17 cellular contexts compared by ENCODE assay signal in genomic region chrX:13719192-13719856, GRCh38. TPM values are rescaled to one million over a fixed set of nuclear protein-coding genes. Genes with fewer than 3 reads are reported as not detected.
DNase-seq lines count a peak whose midpoint lies in the region; ATAC-seq and TF ChIP-seq lines count a peak whose summit lies in the region.
"Had no signal": no experiment of that assay in that cellular context is flagged by ENCODE, and none has a peak within 500 bp of the region (broad histone marks: within the 10 kb centered on the region; RNA-seq: fewer than 3 reads in every experiment).

No MANE protein-coding gene starts in this region.

- H3K27me3 ChIP-seq in CD8-positive, alpha-beta memory T cell (ENCODE audit: insufficient read depth, low read length, poor library complexity, severe bottlenecking), result no peaks in the 10 kb centered on the region
- H3K27me3 ChIP-seq in gastrocnemius medialis, result no peaks in the 10 kb centered on the region
- H3K27me3 ChIP-seq in ovary, result no peaks in the 10 kb centered on the region
- H3K27me3 ChIP-seq in ascending aorta, result no peaks in the 10 kb centered on the region
- H3K27me3 ChIP-seq: MG63, suprapubic skin had no signal

- in situ Hi-C loops in gastrocnemius medialis (cut with MboI; ENCODE audit: low sequenced_read_pairs in 4 of 4), result no loop called here

- H3K4me1 Mint-ChIP-seq in CD8-positive, alpha-beta memory T cell, result peaks cover 64 to 76% (median 74%) of the 10 kb centered on the region in 3 donors
- peaks cover 15% of the 10 kb centered on the region for H3K4me1 Mint-ChIP-seq in T-helper 17 cell
- peaks cover 81 to 91% of the 10 kb centered on the region in 2 donors for H3K4me1 Mint-ChIP-seq in immature natural killer cell

- no peaks in the 10 kb centered on the region for H3K9me3 ChIP-seq in CD8-positive, alpha-beta memory T cell (ENCODE audit: low read length)
- no peaks in the 10 kb centered on the region for H3K9me3 ChIP-seq in T-helper 17 cell (ENCODE audit: control insufficient read depth, low read length, poor library complexity, severe bottlenecking)
- H3K9me3 ChIP-seq in gastrocnemius medialis, result no peaks in the 10 kb centered on the region
- H3K9me3 ChIP-seq in ovary, result no peaks in the 10 kb centered on the region
- no peaks in the 10 kb centered on the region for H3K9me3 ChIP-seq in ascending aorta
- H3K9me3 ChIP-seq: left ventricle myocardium inferior, MG63, suprapubic skin had no signal

- H3K4me1 ChIP-seq in CD8-positive, alpha-beta memory T cell (ENCODE audit: insufficient read depth, low read length), result peaks cover 40% of the 10 kb centered on the region
- H3K4me1 ChIP-seq in gastrocnemius medialis (peaks cover 9 to 13% of the 10 kb centered on the region in 2 donors), ovary (ENCODE audit: insufficient read depth) (peaks cover 11% of the 10 kb centered on the region), ascending aorta (no peaks in the 10 kb centered on the region)

- H3K36me3 ChIP-seq in CD8-positive, alpha-beta memory T cell (ENCODE audit: insufficient read depth, low read length), result no peaks in the 10 kb centered on the region
- H3K36me3 ChIP-seq in gastrocnemius medialis (no peaks in the 10 kb centered on the region), ovary (no peaks in the 10 kb centered on the region), ascending aorta (peaks cover 0 to 29% of the 10 kb centered on the region in 2 donors)
- H3K36me3 ChIP-seq: suprapubic skin had no signal

- TF ChIP-seq EP300 in ovary (IDR thresholded peaks at IDR 0.05), result no peak

- no peaks in the 10 kb centered on the region for H3K9me3 Mint-ChIP-seq in CD8-positive, alpha-beta memory T cell
- H3K9me3 Mint-ChIP-seq in immature natural killer cell, result no peaks in the 10 kb centered on the region
- H3K9me3 Mint-ChIP-seq: activated T-helper 2 cell treated with anti-CD3 and anti-CD28 coated beads, Interferon-gamma antibody, Interleukin-2, Interleukin-4, amounts not matched to agents 10 μg/mL and 5 μg/mL and 100 μg/mL, durations not matched to agents 14 hours and 24 hours and 36 hours had no signal

- no peak overlapping the region for H3K4me3 ChIP-seq in CD8-positive, alpha-beta memory T cell (ENCODE audit: low read length)
- H3K4me3 ChIP-seq in gastrocnemius medialis (no peak overlapping the region), ovary (no peak overlapping the region), ascending aorta (no peak overlapping the region)
- H3K4me3 ChIP-seq: BLaER1 treated with 17β-estradiol and CSF1 and Interleukin-3, amounts not matched to agents 10 nM and 100 nM; left ventricle myocardium inferior; MG63; suprapubic skin had no signal

- no peak for TF ChIP-seq CTCF in gastrocnemius medialis (IDR thresholded peaks at IDR 0.05 in 4 of 5, conservative IDR thresholded peaks at IDR 0.05 in 1 of 5)
- TF ChIP-seq CTCF in ovary (IDR thresholded peaks at IDR 0.05), result no peak
- TF ChIP-seq CTCF in ascending aorta (IDR thresholded peaks at IDR 0.05), result no peak

- no peak for ATAC-seq in T-helper 17 cell
- ATAC-seq in gastrocnemius medialis, result peak in 1 of 2 donors; percentile 55
- ATAC-seq in GM21786 (IDR thresholded peaks at IDR 0.05; ENCODE audit: unreplicated experiment), result no peak

- H3K27me3 Mint-ChIP-seq in CD8-positive, alpha-beta memory T cell, result no peaks in the 10 kb centered on the region
- H3K27me3 Mint-ChIP-seq in T-helper 17 cell (no peaks in the 10 kb centered on the region), immature natural killer cell (ENCODE audit: low read depth in 3 of 3) (peaks cover 2 to 16% (median 13%) of the 10 kb centered on the region in 3 donors)

- POLR2A ChIA-PET in CD8-positive, alpha-beta memory T cell (lab: Charles Lee), result interaction anchor here (0.5 to 2.2 kb wide), 5 partner anchors 11 to 60 kb away, joined by 3 to 15 read pairs (median 4); partner anchors contain the start of genes OFD1 and TRAPPC2

- intact Hi-C loops in gastrocnemius medialis (cut with DNase I; ENCODE audit: low total_unique reads), result loop anchor here (2.0 kb wide), 1 partner anchor 27 kb away; no protein-coding TSS in a partner anchor
- intact Hi-C loops in ovary (cut with DNase I), result no loop called here
- intact Hi-C loops in ascending aorta (cut with DNase I), result no loop called here

- peaks cover 18 to 63% (median 25%) of the 10 kb centered on the region in 3 donors for H3K36me3 Mint-ChIP-seq in CD8-positive, alpha-beta memory T cell
- H3K36me3 Mint-ChIP-seq in T-helper 17 cell (ENCODE audit: low read depth) (peaks cover 3% of the 10 kb centered on the region), immature natural killer cell (peaks cover 15 to 43% (median 28%) of the 10 kb centered on the region in 3 donors)

- WGBS in ovary, 3 donors, result 88 to 96% (median 90%) methylated on average over 3 of the region's 3 CpGs

- CTCF ChIA-PET in CD8-positive, alpha-beta memory T cell (lab: Charles Lee), result interaction anchor here (0.8 to 3.5 kb wide), 2 partner anchors 15 to 16 kb away, joined by 5 to 16 read pairs; partner anchors contain the start of genes OFD1 and TRAPPC2

- peak in 4 of 5 donors; percentile 22 to 52 (median 40) for DNase-seq in CD8-positive, alpha-beta memory T cell
- DNase-seq in T-helper 17 cell, result no peak
- peak; percentile 70 to 77 (median 75) for DNase-seq in immature natural killer cell
- DNase-seq in gastrocnemius medialis, result no peak
- no peak for DNase-seq in ovary
- DNase-seq in ascending aorta (ENCODE audit: low spot score in 2 of 2), result no peak
- DNase-seq: activated CD4-positive, alpha-beta T cell treated with anti-CD3 and anti-CD28 coated beads, Interleukin-2, amount 50 U/mL, for 1 hour; left ventricle myocardium inferior; MG63; NCI-H1930; NCI-H446 treated with DMSO at 0.1 percent for 48 hours; SIG-M5 had no signal

- TF ChIP-seq POLR2A in gastrocnemius medialis (IDR thresholded peaks at IDR 0.05) (no peak), ovary (IDR thresholded peaks at IDR 0.05) (no peak)

- peak overlapping the region; percentile 71 to 99 (median 90) for H3K27ac Mint-ChIP-seq in CD8-positive, alpha-beta memory T cell
- peak overlapping the region; percentile 81 for H3K27ac Mint-ChIP-seq in T-helper 17 cell
- H3K27ac Mint-ChIP-seq in immature natural killer cell, result peak overlapping the region; percentile 92 to 98 (median 96)

- H3K27ac ChIP-seq in CD8-positive, alpha-beta memory T cell (ENCODE audit: low read depth, low read length), result no peak overlapping the region
- peak overlapping the region in 3 of 4 donors; percentile 40 to 74 (median 49) for H3K27ac ChIP-seq in gastrocnemius medialis
- no peak overlapping the region for H3K27ac ChIP-seq in ovary
- H3K27ac ChIP-seq in ascending aorta, result no peak overlapping the region
- H3K27ac ChIP-seq: BLaER1 treated with 17β-estradiol and CSF1 and Interleukin-3, amounts not matched to agents 10 nM and 100 nM; suprapubic skin had no signal

- H3K4me3 Mint-ChIP-seq in CD8-positive, alpha-beta memory T cell, result peak overlapping the region; percentile 34 to 86 (median 64)
- H3K4me3 Mint-ChIP-seq in T-helper 17 cell, result no peak overlapping the region
- peak overlapping the region; percentile 64 to 77 (median 71) for H3K4me3 Mint-ChIP-seq in immature natural killer cell
- H3K4me3 Mint-ChIP-seq: nephron had no signal

RNA-seq across cellular contexts. Expression of gene TRAPPC2, which starts 15.1 kb away (rescaled TPM):
- 10 to 100 TPM; 18.7 to 19.0 TPM for total RNA-seq in CD8-positive, alpha-beta memory T cell
- 50.6 TPM for polyA plus RNA-seq in CD8-positive, alpha-beta memory T cell
- total RNA-seq in T-helper 17 cell (10 to 100 TPM; 31.9 to 35.8 TPM), gastrocnemius medialis (1 to 10 TPM; 1.4 to 4.3 (median 2.9) TPM), ovary (10 to 100 TPM; 18.6 to 26.5 (median 21.1) TPM), ascending aorta (8.0 TPM)
- polyA plus RNA-seq in immature natural killer cell (10 to 100 TPM; 48.8 to 60.1 (median 55.4) TPM), ovary (10 to 100 TPM; 10.7 to 11.2 TPM)

RNA-seq across cellular contexts. Expression of gene OFD1, which starts 15.2 kb away (rescaled TPM):
- 10 to 100 TPM; 29.1 to 30.4 TPM for total RNA-seq in CD8-positive, alpha-beta memory T cell
- 46.3 TPM for polyA plus RNA-seq in CD8-positive, alpha-beta memory T cell
- total RNA-seq in T-helper 17 cell, result 10 to 100 TPM; 54.7 to 72.1 TPM
- polyA plus RNA-seq in immature natural killer cell, result 10 to 100 TPM in 2 of 3 donors, 1 to 10 TPM in 1; 7.5 to 42.1 (median 22.6) TPM
- total RNA-seq in gastrocnemius medialis, result 1 to 10 TPM; 2.8 to 8.0 (median 7.0) TPM
- total RNA-seq in ovary, result 10 to 100 TPM; 27.0 to 35.7 (median 33.7) TPM
- 10 to 100 TPM; 21.8 to 22.2 TPM for polyA plus RNA-seq in ovary
- total RNA-seq in ascending aorta, result 8.4 TPM

RNA-seq across cellular contexts. Expression of gene RAB9A, which starts 30.4 kb away (rescaled TPM):
- 10 to 100 TPM; 27.1 to 32.8 TPM for total RNA-seq in CD8-positive, alpha-beta memory T cell
- 48.1 TPM for polyA plus RNA-seq in CD8-positive, alpha-beta memory T cell
- 10 to 100 TPM; 21.8 to 34.0 TPM for total RNA-seq in T-helper 17 cell
- 10 to 100 TPM; 45.8 to 70.2 (median 48.0) TPM for polyA plus RNA-seq in immature natural killer cell
- total RNA-seq in gastrocnemius medialis, result 10 to 100 TPM; 15.0 to 21.7 (median 18.5) TPM
- 10 to 100 TPM; 22.3 to 37.2 (median 26.2) TPM for total RNA-seq in ovary
- polyA plus RNA-seq in ovary, result 10 to 100 TPM; 29.2 to 46.3 TPM
- 1.5 TPM for total RNA-seq in ascending aorta

Comparison
In these comparisons a context has a peak if more than half of its experiments do, and no peak if none do; other contexts are left out.
1. DNase-seq: peak in CD8-positive, alpha-beta memory T cell (4 of 5) and immature natural killer cell (3 of 3); none in T-helper 17 cell (0 of 3), gastrocnemius medialis (0 of 2), ovary (0 of 5) and ascending aorta (0 of 2).
2. H3K27ac ChIP-seq: peak in gastrocnemius medialis (3 of 4); none in CD8-positive, alpha-beta memory T cell (single experiment), ovary (0 of 2) and ascending aorta (0 of 2).
3. Peak in every context shown above with its lines, with median percentiles within 50 percentile points of each other: H3K27ac Mint-ChIP-seq.